28 cellular contexts compared by ENCODE assay signal in genomic region chr3:20652249-20652648, GRCh38.
DNase-seq lines count a peak whose midpoint lies in the region; ATAC-seq, FAIRE-seq and TF ChIP-seq lines count a peak whose summit lies in the region.
"Had no signal": no experiment of that assay in that cellular context is flagged by ENCODE, and none has a peak within 500 bp of the region (broad histone marks: within the 10 kb centered on the region; RNA-seq: fewer than 3 reads in every experiment).

No MANE protein-coding gene starts in this region.

- no peaks in the 10 kb centered on the region for H3K79me1 ChIP-seq in mesenchymal stem cell (replicated peaks; ENCODE audit: low read length, poor library complexity, severe bottlenecking)

- intact Hi-C loops in PC-3 (cut with micrococcal nuclease): no loop called here

- H3K27me3 ChIP-seq in GM23248 (replicated peaks; ENCODE audit: insufficient read depth) (no peaks in the 10 kb centered on the region), PC-3 (ENCODE audit: low read length) (no peaks in the 10 kb centered on the region), astrocyte (ENCODE audit: insufficient read depth, low read length) (no peaks in the 10 kb centered on the region), mesenchymal stem cell (ENCODE audit: control insufficient read depth in 1 of 2, insufficient read depth in 1 of 2, low read length in 2 of 2) (no peaks in the 10 kb centered on the region)
- H3K27me3 ChIP-seq: SJSA1 had no signal

- H3K36me3 ChIP-seq in GM23248 (ENCODE audit: low read depth) (no peaks in the 10 kb centered on the region), PC-3 (ENCODE audit: low read depth, low read length) (no peaks in the 10 kb centered on the region), astrocyte (ENCODE audit: insufficient read depth, low read length) (no peaks in the 10 kb centered on the region), mesenchymal stem cell (ENCODE audit: control insufficient read depth in 1 of 2, insufficient read depth in 2 of 2, low read depth in 1 of 2, low read length in 2 of 2) (no peaks in the 10 kb centered on the region)
- H3K36me3 ChIP-seq: SJSA1 had no signal

- H3K4me1 Mint-ChIP-seq in astrocyte (ENCODE audit: low read depth, unreplicated experiment): peaks cover 34% of the 10 kb centered on the region
- H3K4me1 Mint-ChIP-seq: CD4-positive, alpha-beta memory T cell had no signal

- H3K14ac ChIP-seq in mesenchymal stem cell (ENCODE audit: low read length in 2 of 2): no peak overlapping the region

- no peak for TF ChIP-seq CTCF in PC-3 (conservative IDR thresholded peaks at IDR 0.05; ENCODE audit: low read depth, low read length)
- TF ChIP-seq CTCF in astrocyte (IDR thresholded peaks at IDR 0.05; ENCODE audit: insufficient read depth, low read depth, low read length): no peak

- ATAC-seq in PC-3 (no peak), GM18511 (IDR thresholded peaks at IDR 0.05; ENCODE audit: unreplicated experiment) (no peak)
- ATAC-seq: A549, HepG2 had no signal

- FAIRE-seq in astrocyte (lab: Jason Lieb, UNC): peak; percentile 47
- FAIRE-seq: A549, GM12892, HepG2 had no signal

- H3K27ac ChIP-seq in GM23248: no peak overlapping the region
- no peak overlapping the region for H3K27ac ChIP-seq in PC-3 (ENCODE audit: low read length)
- no peak overlapping the region for H3K27ac ChIP-seq in astrocyte (ENCODE audit: low read depth, low read length)
- no peak overlapping the region for H3K27ac ChIP-seq in mesenchymal stem cell (ENCODE audit: low read length, poor library complexity, severe bottlenecking)
- H3K27ac ChIP-seq: A549, PC-9, SJSA1 had no signal

- H3K9me3 ChIP-seq in GM23248 (ENCODE audit: low read depth) (no peaks in the 10 kb centered on the region), PC-3 (ENCODE audit: low read length) (no peaks in the 10 kb centered on the region; the same call in 1 of the 2 replicates), astrocyte (ENCODE audit: insufficient read depth, low read depth, low read length) (no peaks in the 10 kb centered on the region), mesenchymal stem cell (ENCODE audit: control insufficient read depth, low read length) (no peaks in the 10 kb centered on the region)
- H3K9me3 ChIP-seq: A549, SJSA1 had no signal

- 16 to 41% methylated on average over 1 of the region's 1 CpG for WGBS in GM23248 (ENCODE audit: low coverage in 1 of 2, low lambda C conversion rate in 2 of 2, missing lambda C conversion rate in 2 of 2), 2 experiments
- WGBS in mesenchymal stem cell: no CpG with 5 or more reads among the region's 1 CpG

- H3K18ac ChIP-seq in mesenchymal stem cell (ENCODE audit: low read depth in 1 of 2, low read length in 2 of 2): no peak overlapping the region

- H2BK12ac ChIP-seq in mesenchymal stem cell (ENCODE audit: low read length in 2 of 2): no peak overlapping the region

- H3K9me2 ChIP-seq in GM23248 (ENCODE audit: insufficient read depth) (no peaks in the 10 kb centered on the region), PC-3 (replicated peaks; ENCODE audit: low read length) (no peaks in the 10 kb centered on the region)

- CTCF ChIA-PET in PC-3 (lab: Charles Lee): no interaction called here

- no peak overlapping the region for H4K8ac ChIP-seq in mesenchymal stem cell (ENCODE audit: low read length)

- no peaks in the 10 kb centered on the region for H3K27me3 Mint-ChIP-seq in astrocyte (ENCODE audit: low read depth, unreplicated experiment)
- H3K27me3 Mint-ChIP-seq: CD4-positive, alpha-beta memory T cell had no signal

- no peak overlapping the region for H2BK120ac ChIP-seq in mesenchymal stem cell (ENCODE audit: low read depth, low read length)

- H3K9me3 Mint-ChIP-seq in astrocyte (ENCODE audit: unreplicated experiment): peaks cover 3% of the 10 kb centered on the region

- no peak overlapping the region for H2BK15ac ChIP-seq in mesenchymal stem cell (ENCODE audit: low read depth, poor library complexity, severe bottlenecking)

- no TSS peak for BruUV-seq in PC-3 (replicated peaks; lab: Mats Ljungman, UMichigan)

- H3F3A ChIP-seq in GM23248 (ENCODE audit: insufficient read depth) (peaks cover 18% of the 10 kb centered on the region), PC-3 (ENCODE audit: low read length, unreplicated experiment) (no peaks in the 10 kb centered on the region)

- no peak overlapping the region for H3K4ac ChIP-seq in mesenchymal stem cell (ENCODE audit: low read depth in 1 of 2, low read length in 2 of 2)

- H3K36me3 Mint-ChIP-seq in astrocyte (ENCODE audit: low read depth, unreplicated experiment): no peaks in the 10 kb centered on the region
- H3K36me3 Mint-ChIP-seq: CD4-positive, alpha-beta memory T cell had no signal

- POLR2A ChIA-PET in PC-3 (lab: Charles Lee; ENCODE audit: unreplicated experiment): no interaction called here

- H2AFZ ChIP-seq in GM23248 (peak overlapping the region; percentile 42), PC-3 (ENCODE audit: low read length) (no peak overlapping the region), astrocyte (ENCODE audit: low read depth, low read length) (no peak overlapping the region), mesenchymal stem cell (ENCODE audit: low read depth, low read length) (no peak overlapping the region)
- H2AFZ ChIP-seq: PC-9 had no signal

- no peak overlapping the region for H4K91ac ChIP-seq in mesenchymal stem cell (ENCODE audit: low read length)

- DNase-seq in GM23248 (no peak), PC-3 (no peak), astrocyte (ENCODE audit: low read depth) (no peak), mesenchymal stem cell (no peak), cerebellar nuclear complex (lab: John Stamatoyannopoulos, UW) (no peak), A172 (ENCODE audit: low spot score) (no peak), HT-29 (ENCODE audit: low spot score) (no peak)
- DNase-seq: C1 segment of cervical spinal cord; CD4-positive, alpha-beta memory T cell; COR-L47; DND-41; KBM-7; MV-4-11; NCI-H1105 treated with DMSO at 0.1 percent for 48 hours; NCI-H146; NCI-H1930; NCI-H2107; NCI-H82; NK-92 treated with Interleukin-12 subunit alpha and Interleukin-12 subunit beta, amount 100 ng/mL, for 24 hours; PC-9; Right ventricle myocardium superior; RPMI8226; SW 1271 had no signal

- in situ Hi-C loops in GM23248 (cut with MboI): no loop called here

- H3K27ac Mint-ChIP-seq in astrocyte (ENCODE audit: unreplicated experiment): no peak overlapping the region
- H3K27ac Mint-ChIP-seq: CD4-positive, alpha-beta memory T cell had no signal

- no peak overlapping the region for H2AK5ac ChIP-seq in mesenchymal stem cell (ENCODE audit: low read length, severe bottlenecking)

- H3K9ac ChIP-seq in GM23248 (no peak overlapping the region), PC-3 (ENCODE audit: low read length) (no peak overlapping the region), astrocyte (ENCODE audit: low read length) (no peak overlapping the region), mesenchymal stem cell (ENCODE audit: low read length) (peak overlapping the region; percentile 29)

- no peak overlapping the region for H2BK5ac ChIP-seq in mesenchymal stem cell (ENCODE audit: low read depth, low read length, poor library complexity, severe bottlenecking)

- H3K4me1 ChIP-seq in GM23248 (ENCODE audit: insufficient read depth) (peaks cover 26% of the 10 kb centered on the region), PC-3 (ENCODE audit: insufficient read depth, low read length) (no peaks in the 10 kb centered on the region), astrocyte (ENCODE audit: insufficient read depth, low read length) (peaks cover 15% of the 10 kb centered on the region), mesenchymal stem cell (ENCODE audit: control insufficient read depth, insufficient read depth, low read depth, low read length) (no peaks in the 10 kb centered on the region)
- H3K4me1 ChIP-seq: A549, SJSA1 had no signal

- H4K20me1 ChIP-seq in GM23248 (ENCODE audit: insufficient read depth) (no peaks in the 10 kb centered on the region), PC-3 (ENCODE audit: low read length) (no peaks in the 10 kb centered on the region), astrocyte (ENCODE audit: insufficient read depth, low read length) (no peaks in the 10 kb centered on the region)

- H3K4me2 ChIP-seq in GM23248 (ENCODE audit: unreplicated experiment) (no peak overlapping the region), PC-3 (ENCODE audit: low read length) (peak overlapping the region; percentile 17; the same call in 1 of the 2 replicates), astrocyte (ENCODE audit: low read length) (no peak overlapping the region), mesenchymal stem cell (ENCODE audit: low read length, poor library complexity, severe bottlenecking) (no peak overlapping the region)
- H3K4me2 ChIP-seq: A549, PC-9 had no signal

- no peak overlapping the region for H3K23ac ChIP-seq in mesenchymal stem cell (ENCODE audit: low read length in 2 of 2)

- no peak overlapping the region for H3K4me3 Mint-ChIP-seq in astrocyte (ENCODE audit: unreplicated experiment)
- H3K4me3 Mint-ChIP-seq: CD4-positive, alpha-beta memory T cell had no signal

- H3K79me2 ChIP-seq in GM23248 (ENCODE audit: insufficient read depth) (no peaks in the 10 kb centered on the region), PC-3 (ENCODE audit: low read length) (no peaks in the 10 kb centered on the region), astrocyte (ENCODE audit: insufficient read depth, low read length) (no peaks in the 10 kb centered on the region)

- H3K4me3 ChIP-seq in GM23248 (peak overlapping the region; percentile 20; the same call in 1 of the 2 replicates), PC-3 (ENCODE audit: low read length) (0 out of 2 replicates have a peak overlapping the region, but pooled peaks have one; percentile 12), astrocyte (ENCODE audit: insufficient read depth, low read depth, low read length) (no peak overlapping the region), mesenchymal stem cell (ENCODE audit: insufficient read depth in 1 of 2, low read depth in 1 of 2, low read length in 2 of 2) (no peak overlapping the region)
- H3K4me3 ChIP-seq: A549, PC-9, SJSA1 had no signal

Comparison
In these comparisons a context has a peak if more than half of its experiments do, and no peak if none do; other contexts are left out.
1. H3K4me3 ChIP-seq: peak in GM23248 (single experiment) and PC-3 (single experiment); none in astrocyte (single experiment) and mesenchymal stem cell (0 of 2).